In genomic region chr2:60674524-60675165, GRCh38 we compare ENCODE assay signal across 9 cellular contexts.
A peak's percentile ranks its signal among the peaks of the same experiment; 100 is the strongest.
DNase-seq lines count a peak whose midpoint lies in the region; ATAC-seq and TF ChIP-seq lines count a peak whose summit lies in the region.
"Had no signal": no experiment of that assay in that cellular context is flagged by ENCODE, and none has a peak within 500 bp of the region (broad histone marks: within the 10 kb centered on the region; RNA-seq: fewer than 3 reads in every experiment).

No MANE protein-coding gene starts in this region.

- no peak for TF ChIP-seq POLR2A in lower leg skin (IDR thresholded peaks at IDR 0.05)

- POLR2A ChIA-PET in CD4-positive, alpha-beta memory T cell (lab: Charles Lee; ENCODE audit: partially characterized antibody): no interaction called here

- H3K4me1 ChIP-seq in CD4-positive, alpha-beta memory T cell (ENCODE audit: insufficient read depth, low read length): no peaks in the 10 kb centered on the region

- H3K4me3 ChIP-seq in CD4-positive, alpha-beta memory T cell (ENCODE audit: low read length in 2 of 2): no peak overlapping the region
- H3K4me3 ChIP-seq in coronary artery (no peak overlapping the region), lower leg skin (ENCODE audit: low read depth, poor library complexity, severe bottlenecking) (no peak overlapping the region)

- H3K27ac Mint-ChIP-seq in CD4-positive, alpha-beta memory T cell: peak overlapping the region in 2 of 7 donors; percentile 18 to 82
- H3K27ac Mint-ChIP-seq in activated CD4-positive, alpha-beta T cell treated with anti-CD3 and anti-CD28 coated beads, Interleukin-2, amount 10 ng/mL, durations not matched to agents 24 days and 14 days: no peak overlapping the region
- H3K27ac Mint-ChIP-seq: activated naive CD4-positive, alpha-beta T cell treated with anti-CD3 and anti-CD28 coated beads, Interleukin-2, amount 50 U/mL, for 24 hours had no signal

- CTCF ChIA-PET in CD4-positive, alpha-beta memory T cell (lab: Charles Lee; ENCODE audit: partially characterized antibody): interaction anchor here (0.7 to 4.1 kb wide), 16 partner anchors 10 to 290 kb away, joined by 3 to 30 read pairs (median 4); no protein-coding TSS in a partner anchor

- H3K9me3 ChIP-seq in CD4-positive, alpha-beta memory T cell (ENCODE audit: control insufficient read depth in 1 of 2, low read length in 2 of 2): no peaks in the 10 kb centered on the region

- H3K27me3 ChIP-seq in CD4-positive, alpha-beta memory T cell (ENCODE audit: insufficient read depth, low read length): no peaks in the 10 kb centered on the region

- H3K9me3 Mint-ChIP-seq in CD4-positive, alpha-beta memory T cell: no peaks in the 10 kb centered on the region
- no peaks in the 10 kb centered on the region for H3K9me3 Mint-ChIP-seq in activated CD4-positive, alpha-beta T cell treated with anti-CD3 and anti-CD28 coated beads, Interleukin-2, amount 10 ng/mL, durations not matched to agents 24 days and 14 days
- H3K9me3 Mint-ChIP-seq: activated naive CD4-positive, alpha-beta T cell treated with anti-CD3 and anti-CD28 coated beads, Interleukin-2, amount 50 U/mL, for 24 hours had no signal

- WGBS in lower leg skin, 2 donors: 21 to 24% methylated on average over 9 of the region's 9 CpGs

- intact Hi-C loops in CD4-positive, alpha-beta memory T cell (cut with micrococcal nuclease): no loop called here
- intact Hi-C loops in activated CD4-positive, alpha-beta T cell treated with anti-CD3 and anti-CD28 coated beads, Interleukin-2, amount 10 ng/mL, durations not matched to agents 24 days and 14 days (cut with micrococcal nuclease): no loop called here
- intact Hi-C loops in lower leg skin (cut with DNase I; ENCODE audit: low total_unique reads): no loop called here

- H3K27ac ChIP-seq in CD4-positive, alpha-beta memory T cell (ENCODE audit: low read depth, low read length): no peak overlapping the region
- H3K27ac ChIP-seq in coronary artery: no peak overlapping the region

- peak overlapping the region in 2 of 8 donors; percentile 32 to 36 for H3K4me3 Mint-ChIP-seq in CD4-positive, alpha-beta memory T cell
- no peak overlapping the region for H3K4me3 Mint-ChIP-seq in activated CD4-positive, alpha-beta T cell treated with anti-CD3 and anti-CD28 coated beads, Interleukin-2, amount 10 ng/mL, durations not matched to agents 24 days and 14 days
- H3K4me3 Mint-ChIP-seq: activated naive CD4-positive, alpha-beta T cell treated with anti-CD3 and anti-CD28 coated beads, Interleukin-2, amount 50 U/mL, for 24 hours had no signal

- H3K36me3 ChIP-seq in CD4-positive, alpha-beta memory T cell (ENCODE audit: insufficient read depth, low read length): no peaks in the 10 kb centered on the region

- TF ChIP-seq CTCF in coronary artery (IDR thresholded peaks at IDR 0.05): peak; percentile 80
- no peak for TF ChIP-seq CTCF in lower leg skin (IDR thresholded peaks at IDR 0.05)

- peaks cover 4 to 8% of the 10 kb centered on the region in 2 donors for H3K27me3 Mint-ChIP-seq in CD4-positive, alpha-beta memory T cell
- peaks cover 2% of the 10 kb centered on the region for H3K27me3 Mint-ChIP-seq in activated CD4-positive, alpha-beta T cell treated with anti-CD3 and anti-CD28 coated beads, Interleukin-2, amount 10 ng/mL, durations not matched to agents 24 days and 14 days
- H3K27me3 Mint-ChIP-seq: activated naive CD4-positive, alpha-beta T cell treated with anti-CD3 and anti-CD28 coated beads, Interleukin-2, amount 50 U/mL, for 24 hours had no signal

- ATAC-seq in GM19372 (IDR thresholded peaks at IDR 0.05; ENCODE audit: low read depth, unreplicated experiment): peak; percentile 100
- ATAC-seq in HG03439 (IDR thresholded peaks at IDR 0.05; ENCODE audit: unreplicated experiment): peak; percentile 97

- peak; percentile 56 to 64 (median 62) for DNase-seq in CD4-positive, alpha-beta memory T cell
- DNase-seq in NCI-H526 treated with DMSO at 0.1 percent for 48 hours (lab: John Stamatoyannopoulos, UW) (peak; percentile 48), coronary artery (ENCODE audit: low spot score) (peak; percentile 81), lower leg skin (ENCODE audit: low spot score in 2 of 2) (peak; percentile 66 to 96)
- peak; percentile 93 for DNase-seq in activated CD4-positive, alpha-beta T cell treated with anti-CD3 and anti-CD28 coated beads, Interleukin-2, amount 10 ng/mL, durations not matched to agents 24 days and 14 days
- DNase-seq in stimulated activated CD4-positive, alpha-beta T cell treated with anti-CD3 and anti-CD28 coated beads, TNF-alpha, amount 100 ng/mL, for 48 hours (ENCODE audit: low read depth in 3 of 3): peak; percentile 66 to 83 (median 68)

- H3K36me3 Mint-ChIP-seq in CD4-positive, alpha-beta memory T cell: no peaks in the 10 kb centered on the region
- no peaks in the 10 kb centered on the region for H3K36me3 Mint-ChIP-seq in activated CD4-positive, alpha-beta T cell treated with anti-CD3 and anti-CD28 coated beads, Interleukin-2, amount 10 ng/mL, durations not matched to agents 24 days and 14 days (ENCODE audit: low read depth)
- H3K36me3 Mint-ChIP-seq: activated naive CD4-positive, alpha-beta T cell treated with anti-CD3 and anti-CD28 coated beads, Interleukin-2, amount 50 U/mL, for 24 hours had no signal

- peaks cover 0 to 3% (median 1%) of the 10 kb centered on the region in 4 donors for H3K4me1 Mint-ChIP-seq in CD4-positive, alpha-beta memory T cell
- peaks cover 3% of the 10 kb centered on the region for H3K4me1 Mint-ChIP-seq in activated CD4-positive, alpha-beta T cell treated with anti-CD3 and anti-CD28 coated beads, Interleukin-2, amount 10 ng/mL, durations not matched to agents 24 days and 14 days
- H3K4me1 Mint-ChIP-seq: activated naive CD4-positive, alpha-beta T cell treated with anti-CD3 and anti-CD28 coated beads, Interleukin-2, amount 50 U/mL, for 24 hours had no signal
